In the genomic region with DNA sequence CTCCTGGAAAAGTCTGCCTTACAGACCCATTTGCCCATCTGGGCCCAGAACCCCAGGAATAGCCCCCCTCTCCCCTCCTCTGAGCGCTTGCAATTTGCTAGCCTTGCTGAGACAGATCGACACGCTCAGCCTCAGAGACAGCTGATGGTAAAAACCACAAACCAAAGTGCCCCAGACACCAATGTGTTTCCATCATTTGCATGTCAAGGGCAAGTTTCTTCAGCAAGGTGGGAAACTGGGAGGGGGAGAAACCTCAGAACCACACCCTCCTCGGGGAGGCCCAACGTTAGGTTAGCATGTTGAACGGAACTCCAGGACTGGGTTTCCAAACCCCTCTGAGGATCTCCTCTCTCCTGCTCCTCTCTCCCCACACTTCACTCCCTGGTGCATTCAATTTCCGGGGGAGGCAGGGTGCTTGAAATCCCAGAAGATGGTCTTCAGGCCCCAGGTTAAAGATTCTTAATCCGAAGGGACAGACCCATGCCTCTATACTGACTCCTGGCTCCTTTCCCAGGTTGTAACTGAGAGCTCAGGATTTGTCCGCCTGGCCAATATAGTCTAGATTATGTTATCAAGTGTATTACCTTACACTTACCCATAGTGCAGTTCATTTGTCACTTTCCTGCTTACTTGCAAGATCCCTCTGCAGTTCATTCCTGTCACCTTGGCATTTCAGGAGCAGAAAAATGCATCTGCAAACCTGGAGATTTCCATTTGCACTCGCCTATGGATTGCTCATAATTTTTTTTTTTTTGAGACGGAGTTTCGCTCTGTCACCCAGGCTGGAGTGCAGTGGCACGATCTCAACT, we compare ENCODE assay signal across 1 cellular context.
TF ChIP-seq lines count a peak whose summit lies in the region.

No MANE protein-coding gene starts in this region.

TF ChIP-seq in HepG2, 621 proteins besides CTCF, POLR2A, EP300 and RAD21:
- TF ChIP-seq ZNF441 (CRISPR knock-in tag; IDR thresholded peaks at IDR 0.05; ENCODE audit: borderline replicate concordance) (peak; percentile 87), ONECUT2 (CRISPR knock-in tag; IDR thresholded peaks at IDR 0.05) (no peak)
